Comparison of ENCODE assay signal across 9 cellular contexts in genomic region chr19:11673608-11674041, GRCh38.
DNase-seq lines count a peak whose midpoint lies in the region; TF ChIP-seq lines count a peak whose summit lies in the region.
"Had no signal": no experiment of that assay in that cellular context is flagged by ENCODE, and none has a peak within 500 bp of the region (broad histone marks: within the 10 kb centered on the region; RNA-seq: fewer than 3 reads in every experiment).

No MANE protein-coding gene starts in this region.

- H3F3A ChIP-seq in PC-9 (ENCODE audit: insufficient read depth, low read depth): no peaks in the 10 kb centered on the region

- no peaks in the 10 kb centered on the region for H3K27me3 Mint-ChIP-seq in mesothelial cell of epicardium (ENCODE audit: low read depth)
- H3K27me3 Mint-ChIP-seq in Calu3 (ENCODE audit: unreplicated experiment): no peaks in the 10 kb centered on the region

- no peak overlapping the region for H3K27ac ChIP-seq in PC-9
- no peak overlapping the region for H3K27ac ChIP-seq in testis
- H3K27ac ChIP-seq: C4-2B had no signal

- H2AFZ ChIP-seq in PC-9: no peak overlapping the region

- H3K27me3 ChIP-seq in PC-9 (ENCODE audit: insufficient read depth, low read depth) (no peaks in the 10 kb centered on the region), testis (no peaks in the 10 kb centered on the region)

- peak; percentile 3 for DNase-seq in NCI-H2227 (lab: John Stamatoyannopoulos, UW; ENCODE audit: unreplicated experiment)
- DNase-seq in NCI-H2227 treated with DMSO at 0.1 percent for 48 hours (lab: John Stamatoyannopoulos, UW): no peak
- peak in 1 of 2 experiments; percentile 28 for DNase-seq in PC-9
- DNase-seq in erythroblast (lab: John Stamatoyannopoulos, UW): peak; percentile 34 to 46
- DNase-seq in mesothelial cell of epicardium (ENCODE audit: low spot score in 2 of 2, unreplicated experiment in 2 of 2): peak; percentile 39 to 58
- DNase-seq in testis: peak; percentile 84
- no peak for DNase-seq in DMS153 treated with DMSO at 0.1 percent for 48 hours (lab: John Stamatoyannopoulos, UW; ENCODE audit: unreplicated experiment)
- DNase-seq in Calu3: no peak

- H3K36me3 Mint-ChIP-seq in mesothelial cell of epicardium (peaks cover 32% of the 10 kb centered on the region), Calu3 (ENCODE audit: insufficient read depth, unreplicated experiment) (peaks cover 5% of the 10 kb centered on the region)

- POLR2A ChIA-PET in PC-9 (lab: Charles Lee; ENCODE audit: unreplicated experiment): interaction anchor here (0.6 kb wide), 1 partner anchor 476 kb away, joined by 5 read pairs; no protein-coding TSS in a partner anchor

- WGBS in testis, 2 donors: 5 to 9% methylated on average over 3 to 14 of the region's 14 CpGs

- H3K4me3 ChIP-seq in PC-9: no peak overlapping the region
- peak overlapping the region; percentile 34 to 53 for H3K4me3 ChIP-seq in testis

- peaks cover 23% of the 10 kb centered on the region for H3K9me3 Mint-ChIP-seq in mesothelial cell of epicardium
- H3K9me3 Mint-ChIP-seq in Calu3 (ENCODE audit: low read depth, unreplicated experiment): peaks cover 14% of the 10 kb centered on the region

- intact Hi-C loops in PC-9 (cut with micrococcal nuclease; ENCODE audit: unreplicated experiment) (no loop called here), testis (cut with DNase I; ENCODE audit: low total_unique reads) (no loop called here), Calu3 (cut with micrococcal nuclease; ENCODE audit: unreplicated experiment) (no loop called here)

- H3K9me3 ChIP-seq in PC-9 (ENCODE audit: insufficient read depth, low read depth) (peaks cover under 1% of the 10 kb centered on the region; the same call in 1 of the 2 replicates), testis (no peaks in the 10 kb centered on the region)

- no peak overlapping the region for H3K4me2 ChIP-seq in PC-9

- H3K4me1 ChIP-seq in PC-9 (replicated peaks; ENCODE audit: insufficient read depth) (no peaks in the 10 kb centered on the region), testis (no peaks in the 10 kb centered on the region)

- no peaks in the 10 kb centered on the region for H3K4me1 Mint-ChIP-seq in mesothelial cell of epicardium
- H3K4me1 Mint-ChIP-seq in Calu3 (ENCODE audit: low read depth, unreplicated experiment): no peaks in the 10 kb centered on the region

- no peaks in the 10 kb centered on the region for H3K79me2 ChIP-seq in PC-9 (ENCODE audit: low read depth)

- peak overlapping the region; percentile 12 for H3K27ac Mint-ChIP-seq in mesothelial cell of epicardium
- H3K27ac Mint-ChIP-seq in Calu3 (ENCODE audit: unreplicated experiment): no peak overlapping the region

- H3K9me2 ChIP-seq in PC-9 (ENCODE audit: insufficient read depth): no peaks in the 10 kb centered on the region

- H3K36me3 ChIP-seq in PC-9 (ENCODE audit: low read depth) (no peaks in the 10 kb centered on the region), testis (ENCODE audit: low read depth, missing control alignments) (no peaks in the 10 kb centered on the region)

- TF ChIP-seq POLR2A in erythroblast (IDR thresholded peaks at IDR 0.05; ENCODE audit: low read length) (no peak), testis (IDR thresholded peaks at IDR 0.05) (no peak)

- CTCF ChIA-PET in PC-9 (lab: Charles Lee) (interaction anchor here (0.6 kb wide), 1 partner anchor 1998 kb away, joined by 3 read pairs; no protein-coding TSS in a partner anchor), Calu3 (lab: Charles Lee) (no interaction called here)

- no TSS peak for BruUV-seq in PC-9 (replicated peaks; lab: Mats Ljungman, UMichigan)
- BruUV-seq in Calu3 (replicated peaks; lab: Mats Ljungman, UMichigan): no TSS peak

- H3K4me3 Mint-ChIP-seq in mesothelial cell of epicardium: peak overlapping the region; percentile 70
- H3K4me3 Mint-ChIP-seq in Calu3 (ENCODE audit: low read depth, unreplicated experiment): no peak overlapping the region

- TF ChIP-seq CTCF in PC-9 (conservative IDR thresholded peaks at IDR 0.05) (peak; percentile 62), mesothelial cell of epicardium (IDR thresholded peaks at IDR 0.05; ENCODE audit: unreplicated experiment) (peak; percentile 46), testis (IDR thresholded peaks at IDR 0.05) (peak; percentile 49 to 63 (median 53)), Calu3 (IDR thresholded peaks at IDR 0.05; ENCODE audit: unreplicated experiment) (no peak)

- H4K20me1 ChIP-seq in PC-9 (ENCODE audit: insufficient read depth): no peaks in the 10 kb centered on the region

Comparison
In these comparisons a context has a peak if more than half of its experiments do, and no peak if none do; other contexts are left out.
1. DNase-seq: peak in NCI-H2227 (single experiment), erythroblast (2 of 2), mesothelial cell of epicardium (2 of 2) and testis (single experiment); none in NCI-H2227 treated with DMSO at 0.1 percent for 48 hours (single experiment), DMS153 treated with DMSO at 0.1 percent for 48 hours (single experiment) and Calu3 (single experiment).